1 cellular context compared by ENCODE assay signal in genomic region chr3:48303021-48303420, GRCh38.
TF ChIP-seq lines count a peak whose summit lies in the region.

No MANE protein-coding gene starts in this region.

TF ChIP-seq in WTC11, 78 proteins besides CTCF, POLR2A, EP300 and RAD21 (continued from another document):
- TF ChIP-seq, protein P1, sequence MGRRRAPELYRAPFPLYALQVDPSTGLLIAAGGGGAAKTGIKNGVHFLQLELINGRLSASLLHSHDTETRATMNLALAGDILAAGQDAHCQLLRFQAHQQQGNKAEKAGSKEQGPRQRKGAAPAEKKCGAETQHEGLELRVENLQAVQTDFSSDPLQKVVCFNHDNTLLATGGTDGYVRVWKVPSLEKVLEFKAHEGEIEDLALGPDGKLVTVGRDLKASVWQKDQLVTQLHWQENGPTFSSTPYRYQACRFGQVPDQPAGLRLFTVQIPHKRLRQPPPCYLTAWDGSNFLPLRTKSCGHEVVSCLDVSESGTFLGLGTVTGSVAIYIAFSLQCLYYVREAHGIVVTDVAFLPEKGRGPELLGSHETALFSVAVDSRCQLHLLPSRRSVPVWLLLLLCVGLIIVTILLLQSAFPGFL (CRISPR knock-in tag; IDR thresholded peaks at IDR 0.05; ENCODE audit: borderline replicate concordance): no peak
- TF ChIP-seq, protein P2, sequence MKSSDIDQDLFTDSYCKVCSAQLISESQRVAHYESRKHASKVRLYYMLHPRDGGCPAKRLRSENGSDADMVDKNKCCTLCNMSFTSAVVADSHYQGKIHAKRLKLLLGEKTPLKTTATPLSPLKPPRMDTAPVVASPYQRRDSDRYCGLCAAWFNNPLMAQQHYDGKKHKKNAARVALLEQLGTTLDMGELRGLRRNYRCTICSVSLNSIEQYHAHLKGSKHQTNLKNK (CRISPR knock-in tag; IDR thresholded peaks at IDR 0.05): no peak
- TF ChIP-seq GABPB1 (CRISPR knock-in tag; IDR thresholded peaks at IDR 0.05) (no peak), JUN (CRISPR knock-in tag; IDR thresholded peaks at IDR 0.05) (no peak), NR3C1 (CRISPR knock-in tag; conservative IDR thresholded peaks at IDR 0.05; ENCODE audit: low read depth) (no peak)
- TF ChIP-seq, protein P3, sequence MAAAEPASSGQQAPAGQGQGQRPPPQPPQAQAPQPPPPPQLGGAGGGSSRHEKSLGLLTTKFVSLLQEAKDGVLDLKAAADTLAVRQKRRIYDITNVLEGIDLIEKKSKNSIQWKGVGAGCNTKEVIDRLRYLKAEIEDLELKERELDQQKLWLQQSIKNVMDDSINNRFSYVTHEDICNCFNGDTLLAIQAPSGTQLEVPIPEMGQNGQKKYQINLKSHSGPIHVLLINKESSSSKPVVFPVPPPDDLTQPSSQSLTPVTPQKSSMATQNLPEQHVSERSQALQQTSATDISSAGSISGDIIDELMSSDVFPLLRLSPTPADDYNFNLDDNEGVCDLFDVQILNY (CRISPR knock-in tag; IDR thresholded peaks at IDR 0.05): no peak
